ENCODE assay signal across 9 cellular contexts in the genomic region with DNA sequence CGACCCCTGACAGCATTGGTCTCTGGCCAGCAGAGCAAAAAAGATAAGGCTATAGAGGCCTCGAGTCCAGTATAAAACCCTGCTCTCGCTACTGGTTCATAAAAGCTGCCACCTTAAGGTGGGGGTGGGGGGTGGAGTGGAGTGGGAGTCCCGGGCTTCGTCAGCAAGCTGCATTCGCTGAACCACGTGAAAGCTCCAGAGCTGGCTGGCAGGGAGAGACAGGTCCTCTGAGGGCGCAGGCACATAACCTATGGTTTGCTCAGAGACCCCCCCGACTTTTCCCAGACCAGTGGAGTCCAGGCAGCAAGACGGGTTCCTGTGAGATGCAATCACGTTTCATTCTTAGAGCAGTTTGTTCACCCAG. TPM values are rescaled to one million over a fixed set of nuclear protein-coding genes. Genes with fewer than 3 reads are reported as not detected.
DNase-seq lines count a peak whose midpoint lies in the region; ATAC-seq and TF ChIP-seq lines count a peak whose summit lies in the region.
"Had no signal": no experiment of that assay in that cellular context is flagged by ENCODE, and none has a peak within 500 bp of the region (broad histone marks: within the 10 kb centered on the region; RNA-seq: fewer than 3 reads in every experiment).

No MANE protein-coding gene starts in this region.

- H3K9ac ChIP-seq in mammary epithelial cell (ENCODE audit: insufficient read depth, low read length): no peak overlapping the region

- no peaks in the 10 kb centered on the region for H3K27me3 ChIP-seq in SJCRH30
- H3K27me3 ChIP-seq in thymus (ENCODE audit: control insufficient read depth, insufficient read depth): peaks cover 64% of the 10 kb centered on the region
- no peaks in the 10 kb centered on the region for H3K27me3 ChIP-seq in mammary epithelial cell (ENCODE audit: insufficient read depth, low read length)

- intact Hi-C loops in mammary epithelial cell (cut with micrococcal nuclease): loop anchor here (5.0 kb wide), 1 partner anchor 509 kb away; no protein-coding TSS in a partner anchor

- no peaks in the 10 kb centered on the region for H3K36me3 Mint-ChIP-seq in activated naive CD8-positive, alpha-beta T cell
- no peaks in the 10 kb centered on the region for H3K36me3 Mint-ChIP-seq in activated naive CD8-positive, alpha-beta T cell treated with anti-CD3 and anti-CD28 coated beads, Interleukin-2, amount 50 U/mL, for 24 hours (ENCODE audit: low read depth)
- H3K36me3 Mint-ChIP-seq in immature natural killer cell: no peaks in the 10 kb centered on the region

- no peak overlapping the region for H2AFZ ChIP-seq in mammary epithelial cell (ENCODE audit: low read depth, low read length)

- no TSS peak for BruUV-seq in mammary epithelial cell (replicated peaks; lab: Mats Ljungman, UMichigan)

- H3K4me3 ChIP-seq in SJCRH30 (peak overlapping the region; percentile 95), thymus (ENCODE audit: low read length) (peak overlapping the region; percentile 41), mammary epithelial cell (replicated peaks in 1 of 3; ENCODE audit: insufficient read depth in 1 of 3, low read depth in 2 of 3, low read length in 3 of 3) (no peak overlapping the region)

- 11% methylated on average over 11 of the region's 11 CpGs for WGBS in thymus
- WGBS in mammary epithelial cell (ENCODE audit: low coverage, missing lambda C conversion rate): 82% methylated on average over 9 of the region's 11 CpGs

- H3K27ac Mint-ChIP-seq in activated naive CD8-positive, alpha-beta T cell: no peak overlapping the region
- no peak overlapping the region for H3K27ac Mint-ChIP-seq in activated naive CD8-positive, alpha-beta T cell treated with anti-CD3 and anti-CD28 coated beads, Interleukin-2, amount 50 U/mL, for 24 hours
- H3K27ac Mint-ChIP-seq in immature natural killer cell: no peak overlapping the region
- H3K27ac Mint-ChIP-seq: activated CD4-positive, alpha-beta T cell treated with anti-CD3 and anti-CD28 coated beads, Interleukin-2, amount 10 ng/mL, durations not matched to agents 7 days and 5 days had no signal

- peak overlapping the region; percentile 13 for H3K4me3 Mint-ChIP-seq in activated naive CD8-positive, alpha-beta T cell
- H3K4me3 Mint-ChIP-seq in activated naive CD8-positive, alpha-beta T cell treated with anti-CD3 and anti-CD28 coated beads, Interleukin-2, amount 50 U/mL, for 24 hours: no peak overlapping the region
- H3K4me3 Mint-ChIP-seq in immature natural killer cell: peak overlapping the region in 4 of 5 donors; percentile 14 to 51 (median 30)
- H3K4me3 Mint-ChIP-seq: activated CD4-positive, alpha-beta T cell treated with anti-CD3 and anti-CD28 coated beads, Interleukin-2, amount 10 ng/mL, durations not matched to agents 7 days and 5 days had no signal

- dilution Hi-C loops in mammary epithelial cell (cut with HindIII; ENCODE audit: low sequenced_read_pairs): no loop called here

- peaks cover 25% of the 10 kb centered on the region for H3K4me1 Mint-ChIP-seq in activated naive CD8-positive, alpha-beta T cell (ENCODE audit: low read depth)
- H3K4me1 Mint-ChIP-seq in activated naive CD8-positive, alpha-beta T cell treated with anti-CD3 and anti-CD28 coated beads, Interleukin-2, amount 50 U/mL, for 24 hours: peaks cover 46% of the 10 kb centered on the region
- H3K4me1 Mint-ChIP-seq in immature natural killer cell: peaks cover 46% of the 10 kb centered on the region in 2 donors

- peaks cover 17% of the 10 kb centered on the region for H3K79me2 ChIP-seq in mammary epithelial cell (ENCODE audit: insufficient read depth, low read length)

- H3K27ac ChIP-seq in SJCRH30 (peak overlapping the region; percentile 99), thymus (ENCODE audit: low read depth) (no peak overlapping the region), mammary epithelial cell (ENCODE audit: insufficient read depth, low read depth, low read length) (no peak overlapping the region)

- no peak overlapping the region for H3K4me2 ChIP-seq in mammary epithelial cell (ENCODE audit: insufficient read depth, low read depth, low read length)

- CTCF ChIA-PET in mammary epithelial cell (lab: Charles Lee; ENCODE audit: low non-redundant PET): interaction anchor here (0.8 kb wide), 1 partner anchor 47 kb away, joined by 9 read pairs; no protein-coding TSS in a partner anchor

- no peak for DNase-seq in activated naive CD8-positive, alpha-beta T cell treated with anti-CD3 and anti-CD28 coated beads, Interleukin-2, amount 50 U/mL, for 24 hours
- DNase-seq in SJCRH30: peak; percentile 44 to 46
- DNase-seq in immature natural killer cell: no peak
- no peak for DNase-seq in HCEC 1CT
- no peak for DNase-seq in hepatic stellate cell (ENCODE audit: low spot score)
- DNase-seq in mammary epithelial cell: no peak

- H3K4me1 ChIP-seq in SJCRH30: peaks cover 19% of the 10 kb centered on the region
- H3K4me1 ChIP-seq in thymus (ENCODE audit: control insufficient read depth, insufficient read depth, low read length): peaks cover 31% of the 10 kb centered on the region
- peaks cover 44% of the 10 kb centered on the region for H3K4me1 ChIP-seq in mammary epithelial cell (ENCODE audit: insufficient read depth, low read length)

- H4K20me1 ChIP-seq in mammary epithelial cell (ENCODE audit: insufficient read depth, low read length): no peaks in the 10 kb centered on the region

- no peak for TF ChIP-seq CTCF in mammary epithelial cell (conservative IDR thresholded peaks at IDR 0.05 in 1 of 2, IDR thresholded peaks at IDR 0.05 in 1 of 2; ENCODE audit: extremely low read depth in 1 of 2, insufficient read depth in 1 of 2, low read depth in 1 of 2, low read length in 2 of 2)

- no peaks in the 10 kb centered on the region for H3K36me3 ChIP-seq in SJCRH30
- H3K36me3 ChIP-seq in thymus (ENCODE audit: control insufficient read depth, insufficient read depth): no peaks in the 10 kb centered on the region
- no peaks in the 10 kb centered on the region for H3K36me3 ChIP-seq in mammary epithelial cell (ENCODE audit: insufficient read depth, low read length)

- in situ Hi-C loops in mammary epithelial cell (cut with MboI; ENCODE audit: low sequenced_read_pairs in 2 of 2): loop anchor here in 1 of 2 donors (10.0 kb wide), 1 partner anchor 48 kb away; no protein-coding TSS in a partner anchor

- H3K9me3 ChIP-seq in SJCRH30 (replicated peaks): no peaks in the 10 kb centered on the region
- no peaks in the 10 kb centered on the region for H3K9me3 ChIP-seq in thymus (ENCODE audit: control insufficient read depth)
- no peaks in the 10 kb centered on the region for H3K9me3 ChIP-seq in mammary epithelial cell (replicated peaks; ENCODE audit: insufficient read depth, low read length)

- no peak for ATAC-seq in activated naive CD8-positive, alpha-beta T cell treated with anti-CD3 and anti-CD28 coated beads, Interleukin-2, amount 50 U/mL, for 24 hours

- H3K9me3 Mint-ChIP-seq in activated naive CD8-positive, alpha-beta T cell (ENCODE audit: low read depth): no peaks in the 10 kb centered on the region
- no peaks in the 10 kb centered on the region for H3K9me3 Mint-ChIP-seq in activated naive CD8-positive, alpha-beta T cell treated with anti-CD3 and anti-CD28 coated beads, Interleukin-2, amount 50 U/mL, for 24 hours
- H3K9me3 Mint-ChIP-seq in immature natural killer cell: no peaks in the 10 kb centered on the region
- H3K9me3 Mint-ChIP-seq: activated CD4-positive, alpha-beta T cell treated with anti-CD3 and anti-CD28 coated beads, Interleukin-2, amount 10 ng/mL, durations not matched to agents 7 days and 5 days had no signal

- peaks cover 19% of the 10 kb centered on the region for H3K27me3 Mint-ChIP-seq in activated naive CD8-positive, alpha-beta T cell
- H3K27me3 Mint-ChIP-seq in activated naive CD8-positive, alpha-beta T cell treated with anti-CD3 and anti-CD28 coated beads, Interleukin-2, amount 50 U/mL, for 24 hours: peaks cover 41% of the 10 kb centered on the region
- H3K27me3 Mint-ChIP-seq in immature natural killer cell (ENCODE audit: low read depth in 3 of 3): peaks cover 22 to 32% (median 30%) of the 10 kb centered on the region in 3 donors

RNA-seq across cellular contexts. Expression of gene KAZALD1, which starts 1.4 kb away (rescaled TPM):
- 55.7 and 58.1 TPM in 2 replicates for total RNA-seq in SJCRH30 (2014; rRNA removed; shearing (Covaris generic))
- polyA plus RNA-seq in immature natural killer cell (not detected), thymus (2.3 TPM), mammary epithelial cell (0.92 TPM)
- total RNA-seq in mammary epithelial cell: 1 to 10 TPM; 1.5 to 2.3 TPM
- not detected for polyA minus RNA-seq in mammary epithelial cell

RNA-seq across cellular contexts. Expression of gene SFXN3, which starts 32.1 kb away (rescaled TPM):
- total RNA-seq in SJCRH30 (2014; rRNA removed; shearing (Covaris generic)): 14.3 and 15.3 TPM in 2 replicates
- 10 to 100 TPM; 18.2 to 23.0 (median 22.0) TPM for polyA plus RNA-seq in immature natural killer cell
- polyA plus RNA-seq in thymus: 16.3 TPM
- 100 to 1,000 TPM in 1 of 2 donors, 10 to 100 TPM in 1; 79.4 to 102 TPM for total RNA-seq in mammary epithelial cell
- polyA plus RNA-seq in mammary epithelial cell: 104 TPM
- 101 TPM for polyA minus RNA-seq in mammary epithelial cell

RNA-seq across cellular contexts. Expression of gene PDZD7, which starts 32.2 kb away (rescaled TPM):
- total RNA-seq in SJCRH30 (2014; rRNA removed; shearing (Covaris generic)): 0.25 and 0.89 TPM in 2 replicates
- polyA plus RNA-seq in immature natural killer cell: 1 to 10 TPM in 1 of 3 donors, under 1 TPM in 1, not detected in 1; 0.28 to 1.1 TPM
- 1.4 TPM for polyA plus RNA-seq in thymus
- 1 to 10 TPM in 1 of 2 donors, under 1 TPM in 1; 0.59 to 2.7 TPM for total RNA-seq in mammary epithelial cell
- 0.95 TPM for polyA plus RNA-seq in mammary epithelial cell
- 0.47 TPM for polyA minus RNA-seq in mammary epithelial cell

Comparison
In these comparisons a context has a peak if more than half of its experiments do, and no peak if none do; other contexts are left out.
1. DNase-seq: peak in SJCRH30 (2 of 2); none in activated naive CD8-positive, alpha-beta T cell treated with anti-CD3 and anti-CD28 coated beads, Interleukin-2, amount 50 U/mL, for 24 hours (single experiment), immature natural killer cell (0 of 3), HCEC 1CT (single experiment), hepatic stellate cell (single experiment) and mammary epithelial cell (single experiment).
2. H3K4me3 ChIP-seq: peak in SJCRH30 (single experiment) and thymus (single experiment); none in mammary epithelial cell (0 of 3).